ENCODE assay signal across 10 cellular contexts in the genomic region with DNA sequence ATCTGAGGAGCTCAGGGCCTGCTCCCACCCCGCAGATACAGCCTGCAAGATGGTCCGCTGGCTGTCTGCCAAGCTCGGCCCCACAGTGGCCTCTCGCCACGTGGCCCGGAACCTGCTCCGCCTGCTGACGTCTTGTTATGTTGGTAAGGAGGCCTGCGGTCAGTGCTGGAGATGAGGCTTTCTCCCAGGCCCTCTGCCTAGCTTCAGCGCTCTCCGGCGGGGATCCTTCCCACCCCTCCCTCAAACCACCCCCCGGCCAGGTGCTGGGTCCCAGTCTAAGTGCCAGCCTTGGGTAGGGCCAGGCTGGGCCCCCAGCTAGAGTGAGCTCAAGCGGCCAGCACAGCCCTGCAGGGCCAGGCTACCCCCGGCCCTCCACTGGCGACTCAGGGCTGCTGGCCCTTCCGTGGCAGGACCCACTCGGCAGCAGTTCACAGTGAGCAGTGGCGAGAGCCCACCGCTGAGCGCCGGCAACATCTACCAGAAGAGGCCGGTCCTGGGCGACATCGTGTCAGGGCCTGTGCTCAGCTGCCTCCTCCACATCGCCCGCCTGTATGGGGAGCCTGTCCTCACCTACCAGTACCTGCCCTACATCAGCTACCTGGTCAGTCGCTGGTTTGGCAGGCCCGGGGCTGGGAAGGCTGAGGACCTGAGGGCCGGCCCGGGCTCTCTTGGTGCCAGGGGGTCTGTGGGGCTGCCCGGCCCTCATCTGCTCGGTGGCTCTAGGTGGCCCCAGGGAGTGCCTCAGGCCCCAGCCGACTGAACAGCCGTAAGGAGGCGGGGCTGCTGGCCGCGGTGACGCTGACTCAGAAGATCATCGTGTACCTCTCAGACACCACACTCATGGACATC. TPM values are rescaled to one million over a fixed set of nuclear protein-coding genes. Genes with fewer than 3 reads are reported as not detected.
DNase-seq lines count a peak whose midpoint lies in the region; ATAC-seq and TF ChIP-seq lines count a peak whose summit lies in the region.
"Had no signal": no experiment of that assay in that cellular context is flagged by ENCODE, and none has a peak within 500 bp of the region (broad histone marks: within the 10 kb centered on the region; RNA-seq: fewer than 3 reads in every experiment).

No MANE protein-coding gene starts in this region.

- no peak for TF ChIP-seq POLR2A in spleen (IDR thresholded peaks at IDR 0.05)

- WGBS in spleen, 5 donors = 79 to 87% (median 86%) methylated on average over 23 to 40 of the region's 40 CpGs

- H3K4me3 ChIP-seq in astrocyte of the cerebellum (ENCODE audit: low read depth, low read length) = no peak overlapping the region
- H3K4me3 ChIP-seq in spleen = peak overlapping the region in 1 of 8 donors; percentile 22

- H3K36me3 ChIP-seq in spleen = peaks cover 2 to 100% (median 60%) of the 10 kb centered on the region in 6 donors

- H3K4me1 ChIP-seq in spleen = peaks cover 17 to 99% (median 82%) of the 10 kb centered on the region in 6 donors

- TF ChIP-seq CTCF in astrocyte of the cerebellum (IDR thresholded peaks at IDR 0.05; ENCODE audit: low read depth, low read length, missing control alignments) (no peak), spleen (IDR thresholded peaks at IDR 0.05 in 8 of 11, conservative IDR thresholded peaks at IDR 0.05 in 3 of 11) (no peak)

- ATAC-seq in HG02798 (IDR thresholded peaks at IDR 0.05; ENCODE audit: poor library complexity, unreplicated experiment) (no peak), HG03378 (IDR thresholded peaks at IDR 0.05; ENCODE audit: unreplicated experiment) (no peak)

- H3K9me3 ChIP-seq in spleen = no peaks in the 10 kb centered on the region

- H3K27me3 ChIP-seq in spleen (replicated peaks in 1 of 7) = no peaks in the 10 kb centered on the region

- DNase-seq in HCEC 1CT = peak; percentile 82
- peak; percentile 39 for DNase-seq in astrocyte of the cerebellum (ENCODE audit: low read depth)
- peak; percentile 14 for DNase-seq in iPS-NIHi11 (ENCODE audit: low spot score)
- DNase-seq in spleen = peak; percentile 81
- DNase-seq in Ammon's horn (ENCODE audit: low spot score) = no peak
- no peak for DNase-seq in NCI-H69 (lab: John Stamatoyannopoulos, UW)
- DNase-seq: activated CD8-positive, alpha-beta memory T cell treated with anti-CD3 and anti-CD28 coated beads, Interleukin-2, amount 50 U/mL, for 48 hours; NCI-H524 treated with DMSO at 0.1 percent for 48 hours had no signal

- in situ Hi-C loops in astrocyte of the cerebellum (cut with HindIII; ENCODE audit: low sequenced_read_pairs) = no loop called here

- intact Hi-C loops in spleen (cut with DNase I; ENCODE audit: low total_unique reads) = no loop called here

- H3K27ac ChIP-seq in spleen = peak overlapping the region in 7 of 8 donors; percentile 61 to 84 (median 76)

RNA-seq across cellular contexts. Expression of gene WDR81, which starts 6.1 kb away (rescaled TPM):
- 10 to 100 TPM; 38.2 to 74.7 (median 54.7) TPM for total RNA-seq in spleen
- polyA plus RNA-seq in spleen = 10 to 100 TPM; 16.2 to 41.3 (median 29.3) TPM

RNA-seq across cellular contexts. Expression of gene SERPINF2, which starts 12.1 kb away (rescaled TPM):
- total RNA-seq in spleen = 1 to 10 TPM; 1.6 to 7.9 (median 5.0) TPM
- polyA plus RNA-seq in spleen = 1 to 10 TPM; 3.5 to 7.0 (median 4.9) TPM

RNA-seq across cellular contexts. Expression of gene TLCD2, which starts 20.4 kb away (rescaled TPM):
- 1 to 10 TPM; 1.7 to 5.4 (median 3.1) TPM for total RNA-seq in spleen
- under 1 TPM; 0.26 to 0.67 (median 0.28) TPM for polyA plus RNA-seq in spleen

RNA-seq across cellular contexts. Expression of gene SERPINF1, which starts 31.3 kb away (rescaled TPM):
- 100 to 1,000 TPM in 5 of 7 donors, 10 to 100 TPM in 2; 79.8 to 361 (median 192) TPM for total RNA-seq in spleen
- polyA plus RNA-seq in spleen = 100 to 1,000 TPM in 1 of 3 donors, 10 to 100 TPM in 2; 53.5 to 132 (median 99.5) TPM

RNA-seq across cellular contexts. Expression of gene PRPF8, which starts 45.9 kb away (rescaled TPM):
- 100 to 1,000 TPM; 210 to 320 (median 268) TPM for total RNA-seq in spleen
- polyA plus RNA-seq in spleen = 10 to 100 TPM; 67.2 to 91.8 (median 74.8) TPM

Comparison
In these comparisons a context has a peak if more than half of its experiments do, and no peak if none do; other contexts are left out.
1. DNase-seq: peak in HCEC 1CT (single experiment), astrocyte of the cerebellum (single experiment), iPS-NIHi11 (single experiment) and spleen (single experiment); none in Ammon's horn (single experiment) and NCI-H69 (single experiment).